In the genomic region with DNA sequence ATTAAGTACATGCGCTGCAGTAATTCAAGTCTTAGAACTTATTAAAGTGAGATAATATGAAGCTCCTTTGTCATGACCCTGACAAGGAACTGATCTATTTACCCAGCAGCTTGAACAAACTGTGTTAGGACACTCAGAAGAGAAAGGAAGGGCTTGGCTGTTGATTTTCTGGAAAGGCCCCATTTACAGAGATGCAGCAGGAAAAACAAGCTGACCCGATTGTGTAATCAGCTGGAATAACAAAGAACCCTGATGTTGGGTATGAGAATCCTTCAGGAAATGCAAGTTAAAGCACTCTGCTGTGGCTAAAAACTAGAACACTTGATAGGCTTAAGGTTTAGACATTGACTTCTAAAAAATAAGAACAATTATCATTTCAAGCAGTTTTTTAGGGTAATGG, we compare ENCODE assay signal across 11 cellular contexts.
DNase-seq lines count a peak whose midpoint lies in the region; ATAC-seq, FAIRE-seq and TF ChIP-seq lines count a peak whose summit lies in the region.
"Had no signal": no experiment of that assay in that cellular context is flagged by ENCODE, and none has a peak within 500 bp of the region (broad histone marks: within the 10 kb centered on the region; RNA-seq: fewer than 3 reads in every experiment).

No MANE protein-coding gene starts in this region.

- FAIRE-seq in D721Med (lab: Jason Lieb, UNC): no peak

- H3K27ac Mint-ChIP-seq in activated naive CD4-positive, alpha-beta T cell treated with anti-CD3 and anti-CD28 coated beads, Interleukin-2, amount 10 ng/mL, durations not matched to agents 7 days and 5 days: no peak overlapping the region

- H3K4me1 Mint-ChIP-seq in activated naive CD4-positive, alpha-beta T cell treated with anti-CD3 and anti-CD28 coated beads, Interleukin-2, amount 10 ng/mL, durations not matched to agents 7 days and 5 days: no peaks in the 10 kb centered on the region

- no peaks in the 10 kb centered on the region for H3K9me3 Mint-ChIP-seq in activated naive CD4-positive, alpha-beta T cell treated with anti-CD3 and anti-CD28 coated beads, Interleukin-2, amount 10 ng/mL, durations not matched to agents 7 days and 5 days

- CTCF ChIA-PET in activated naive CD4-positive, alpha-beta T cell treated with anti-CD3 and anti-CD28 coated beads, Interleukin-2, amount 10 ng/mL, durations not matched to agents 7 days and 5 days (lab: Charles Lee): no interaction called here

- ATAC-seq in Right ventricle myocardium superior (ENCODE audit: poor library complexity): peak; percentile 70

- peaks cover 5% of the 10 kb centered on the region for H3K27me3 Mint-ChIP-seq in activated naive CD4-positive, alpha-beta T cell treated with anti-CD3 and anti-CD28 coated beads, Interleukin-2, amount 10 ng/mL, durations not matched to agents 7 days and 5 days

- TF ChIP-seq CTCF in D721Med (IDR thresholded peaks at IDR 0.05; ENCODE audit: insufficient read depth, missing control alignments): no peak

- intact Hi-C loops in Right ventricle myocardium superior (cut with DNase I): no loop called here

- H3K4me3 Mint-ChIP-seq in activated naive CD4-positive, alpha-beta T cell treated with anti-CD3 and anti-CD28 coated beads, Interleukin-2, amount 10 ng/mL, durations not matched to agents 7 days and 5 days: no peak overlapping the region

- H3K36me3 Mint-ChIP-seq in activated naive CD4-positive, alpha-beta T cell treated with anti-CD3 and anti-CD28 coated beads, Interleukin-2, amount 10 ng/mL, durations not matched to agents 7 days and 5 days: no peaks in the 10 kb centered on the region

- peak; percentile 52 for DNase-seq in GM03348 (ENCODE audit: low spot score)
- peak; percentile 45 for DNase-seq in astrocyte of the hippocampus (ENCODE audit: low read depth, low spot score)
- no peak for DNase-seq in Right ventricle myocardium superior
- DNase-seq in retina: peak; percentile 42
- DNase-seq in D721Med (ENCODE audit: insufficient read length, low spot score): no peak
- no peak for DNase-seq in mucosa of gallbladder (ENCODE audit: low spot score)
- no peak for DNase-seq in activated naive CD4-positive, alpha-beta T cell treated with anti-CD3 and anti-CD28 coated beads, Interleukin-2, amount 10 ng/mL, durations not matched to agents 7 days and 5 days
- no peak for DNase-seq in stimulated activated CD4-positive, alpha-beta T cell treated with anti-CD3 and anti-CD28 coated beads, Interleukin-12 subunit alpha, Interleukin-12 subunit beta, amount 100 ng/mL, for 4 hours
- DNase-seq: activated CD4-positive, alpha-beta T cell treated with anti-CD3 and anti-CD28 coated beads, Interleukin-2, amount 50 U/mL, for 48 hours; head of caudate nucleus; NCI-H1694 treated with DMSO at 0.1 percent for 48 hours had no signal

Comparison
In these comparisons a context has a peak if more than half of its experiments do, and no peak if none do; other contexts are left out.
1. DNase-seq: peak in GM03348 (single experiment), astrocyte of the hippocampus (single experiment) and retina (single experiment); none in Right ventricle myocardium superior (single experiment), D721Med (single experiment), mucosa of gallbladder (single experiment), activated naive CD4-positive, alpha-beta T cell treated with anti-CD3 and anti-CD28 coated beads, Interleukin-2, amount 10 ng/mL, durations not matched to agents 7 days and 5 days (single experiment) and stimulated activated CD4-positive, alpha-beta T cell treated with anti-CD3 and anti-CD28 coated beads, Interleukin-12 subunit alpha, Interleukin-12 subunit beta, amount 100 ng/mL, for 4 hours (single experiment).